ENCODE assay signal across 8 cellular contexts in genomic region chr19:35673121-35673804, GRCh38. TPM values are rescaled to one million over a fixed set of nuclear protein-coding genes. Genes with fewer than 3 reads are reported as not detected.
A peak's percentile ranks its signal among the peaks of the same experiment; 100 is the strongest.
DNase-seq lines count a peak whose midpoint lies in the region; ATAC-seq and TF ChIP-seq lines count a peak whose summit lies in the region.

No MANE protein-coding gene starts in this region.

- intact Hi-C loops in naive thymus-derived CD4-positive, alpha-beta T cell (cut with micrococcal nuclease) = loop anchor here in 1 of 2 donors (1.0 kb wide), 1 partner anchor 25 kb away; the partner anchor contains the start of gene COX6B1
- intact Hi-C loops in upper lobe of right lung (cut with DNase I) = no loop called here

- no peak overlapping the region for H3K27ac ChIP-seq in naive thymus-derived CD4-positive, alpha-beta T cell (ENCODE audit: low read depth, low read length)
- no peak overlapping the region for H3K27ac ChIP-seq in upper lobe of right lung

- no peaks in the 10 kb centered on the region for H3K36me3 ChIP-seq in naive thymus-derived CD4-positive, alpha-beta T cell (ENCODE audit: control insufficient read depth in 2 of 3, insufficient read depth in 3 of 3, low read length in 3 of 3)
- no peaks in the 10 kb centered on the region for H3K36me3 ChIP-seq in upper lobe of right lung

- no peaks in the 10 kb centered on the region for H3K4me1 ChIP-seq in naive thymus-derived CD4-positive, alpha-beta T cell (ENCODE audit: control insufficient read depth in 2 of 2, insufficient read depth in 2 of 2, low read length in 2 of 2)
- no peaks in the 10 kb centered on the region for H3K4me1 ChIP-seq in upper lobe of right lung

- no peaks in the 10 kb centered on the region for H3K9me3 Mint-ChIP-seq in endothelial cell (ENCODE audit: unreplicated experiment)
- H3K9me3 Mint-ChIP-seq in naive thymus-derived CD4-positive, alpha-beta T cell = peaks cover 0 to 2% (median 0%) of the 10 kb centered on the region in 11 donors

- no peak overlapping the region for H3K27ac Mint-ChIP-seq in endothelial cell (ENCODE audit: unreplicated experiment)
- H3K27ac Mint-ChIP-seq in naive thymus-derived CD4-positive, alpha-beta T cell = peak overlapping the region in 3 of 9 donors; percentile 36 to 72 (median 48)

- H3K27me3 ChIP-seq in naive thymus-derived CD4-positive, alpha-beta T cell (ENCODE audit: control insufficient read depth in 2 of 2, insufficient read depth in 2 of 2, low read length in 2 of 2) = peaks cover 0 to 3% of the 10 kb centered on the region in 2 donors
- peaks cover 13% of the 10 kb centered on the region for H3K27me3 ChIP-seq in upper lobe of right lung

- no peaks in the 10 kb centered on the region for H3K36me3 Mint-ChIP-seq in endothelial cell (ENCODE audit: low read depth, unreplicated experiment)
- peaks cover 0 to 4% (median 0%) of the 10 kb centered on the region in 5 donors for H3K36me3 Mint-ChIP-seq in naive thymus-derived CD4-positive, alpha-beta T cell

- TF ChIP-seq CTCF in endothelial cell (IDR thresholded peaks at IDR 0.05; ENCODE audit: unreplicated experiment) = no peak
- TF ChIP-seq CTCF in upper lobe of right lung (IDR thresholded peaks at IDR 0.05) = no peak

- CTCF ChIA-PET in naive thymus-derived CD4-positive, alpha-beta T cell (lab: Charles Lee) = no interaction called here

- peak overlapping the region; percentile 85 for H3K4me3 Mint-ChIP-seq in endothelial cell (ENCODE audit: unreplicated experiment)
- peak overlapping the region; percentile 54 to 90 (median 74) for H3K4me3 Mint-ChIP-seq in naive thymus-derived CD4-positive, alpha-beta T cell

- peak; percentile 77 for ATAC-seq in naive thymus-derived CD4-positive, alpha-beta T cell
- ATAC-seq in upper lobe of right lung = peak; percentile 85

- peak overlapping the region; percentile 46 for H3K4me3 ChIP-seq in naive thymus-derived CD4-positive, alpha-beta T cell (ENCODE audit: low read length)
- peak overlapping the region; percentile 43 for H3K4me3 ChIP-seq in upper lobe of right lung

- H3K4me1 Mint-ChIP-seq in endothelial cell (ENCODE audit: unreplicated experiment) = no peaks in the 10 kb centered on the region
- peaks cover 2 to 14% (median 9%) of the 10 kb centered on the region in 7 donors for H3K4me1 Mint-ChIP-seq in naive thymus-derived CD4-positive, alpha-beta T cell

- H3K27me3 Mint-ChIP-seq in endothelial cell (ENCODE audit: unreplicated experiment) = peaks cover 8% of the 10 kb centered on the region
- H3K27me3 Mint-ChIP-seq in naive thymus-derived CD4-positive, alpha-beta T cell = peaks cover 17 to 53% (median 24%) of the 10 kb centered on the region in 5 donors

- POLR2A ChIA-PET in naive thymus-derived CD4-positive, alpha-beta T cell (lab: Charles Lee) = interaction anchor here (0.9 kb wide), 1 partner anchor 24 kb away, joined by 3 read pairs; no protein-coding TSS in a partner anchor

- no peaks in the 10 kb centered on the region for H3K9me3 ChIP-seq in naive thymus-derived CD4-positive, alpha-beta T cell (ENCODE audit: control insufficient read depth in 2 of 3, low read length in 3 of 3)
- H3K9me3 ChIP-seq in upper lobe of right lung = no peaks in the 10 kb centered on the region

- DNase-seq in CD1c-positive myeloid dendritic cell (ENCODE audit: extremely low spot score) (peak; percentile 48), HuH-7.5 (ENCODE audit: low spot score) (peak; percentile 89), endothelial cell (ENCODE audit: low spot score) (peak; percentile 36), upper lobe of right lung (peak; percentile 71), middle frontal gyrus (ENCODE audit: extremely low spot score, low spot score) (no peak), NCI-H2107 treated with DMSO at 0.1 percent for 48 hours (lab: John Stamatoyannopoulos, UW; ENCODE audit: unreplicated experiment) (no peak)
- peak; percentile 66 to 72 for DNase-seq in activated CD4-positive, alpha-beta T cell treated with anti-CD3 and anti-CD28 coated beads, Interleukin-2, amount 50 U/mL, for 48 hours
- peak in 5 of 9 donors; percentile 7 to 58 (median 14) for DNase-seq in naive thymus-derived CD4-positive, alpha-beta T cell

RNA-seq across cellular contexts. Expression of gene UPK1A, which starts 6.9 kb away (rescaled TPM):
- total RNA-seq in endothelial cell (ENCODE audit: unreplicated experiment) = not detected
- total RNA-seq in naive thymus-derived CD4-positive, alpha-beta T cell = 1 to 10 TPM in 1 of 5 experiments, under 1 TPM in 1, not detected in 3; 0.41 to 1.3 TPM
- polyA plus RNA-seq in naive thymus-derived CD4-positive, alpha-beta T cell = not detected
- not detected for total RNA-seq in upper lobe of right lung

RNA-seq across cellular contexts. Expression of gene COX6B1, which starts 25.1 kb away (rescaled TPM):
- total RNA-seq in endothelial cell (ENCODE audit: unreplicated experiment) = 428 TPM
- total RNA-seq in naive thymus-derived CD4-positive, alpha-beta T cell = 100 to 1,000 TPM; 172 to 464 (median 232) TPM
- polyA plus RNA-seq in naive thymus-derived CD4-positive, alpha-beta T cell = 100 to 1,000 TPM; 819 to 873 TPM
- 226 TPM for total RNA-seq in upper lobe of right lung

RNA-seq across cellular contexts. Expression of gene ZBTB32, which starts 31.1 kb away (rescaled TPM):
- total RNA-seq in endothelial cell (ENCODE audit: unreplicated experiment) (not detected), upper lobe of right lung (0.23 TPM)
- 10 to 100 TPM in 1 of 5 experiments, 1 to 10 TPM in 1, under 1 TPM in 2, not detected in 1; 0.35 to 41.6 (median 1.0) TPM for total RNA-seq in naive thymus-derived CD4-positive, alpha-beta T cell
- not detected for polyA plus RNA-seq in naive thymus-derived CD4-positive, alpha-beta T cell

RNA-seq across cellular contexts. Expression of gene ETV2, which starts 31.7 kb away (rescaled TPM):
- total RNA-seq in endothelial cell (ENCODE audit: unreplicated experiment) (1,894 TPM), upper lobe of right lung (0.72 TPM)
- under 1 TPM in 3 of 5 experiments, not detected in 2; 0.56 to 0.71 (median 0.70) TPM for total RNA-seq in naive thymus-derived CD4-positive, alpha-beta T cell
- polyA plus RNA-seq in naive thymus-derived CD4-positive, alpha-beta T cell = under 1 TPM; 0.61 to 0.89 TPM

RNA-seq across cellular contexts. Expression of gene RBM42, which starts 44.4 kb away (rescaled TPM):
- 116 TPM for total RNA-seq in endothelial cell (ENCODE audit: unreplicated experiment)
- total RNA-seq in naive thymus-derived CD4-positive, alpha-beta T cell = 10 to 100 TPM; 39.0 to 98.2 (median 51.3) TPM
- polyA plus RNA-seq in naive thymus-derived CD4-positive, alpha-beta T cell = 10 to 100 TPM; 48.7 to 49.8 TPM
- total RNA-seq in upper lobe of right lung = 64.5 TPM

Comparison
In these comparisons a context has a peak if more than half of its experiments do, and no peak if none do; other contexts are left out.
1. DNase-seq: peak in CD1c-positive myeloid dendritic cell (single experiment), HuH-7.5 (single experiment), activated CD4-positive, alpha-beta T cell treated with anti-CD3 and anti-CD28 coated beads, Interleukin-2, amount 50 U/mL, for 48 hours (2 of 2), endothelial cell (single experiment), naive thymus-derived CD4-positive, alpha-beta T cell (5 of 9) and upper lobe of right lung (single experiment); none in middle frontal gyrus (single experiment) and NCI-H2107 treated with DMSO at 0.1 percent for 48 hours (single experiment).